ENCODE assay signal across 1 cellular context in the genomic region with DNA sequence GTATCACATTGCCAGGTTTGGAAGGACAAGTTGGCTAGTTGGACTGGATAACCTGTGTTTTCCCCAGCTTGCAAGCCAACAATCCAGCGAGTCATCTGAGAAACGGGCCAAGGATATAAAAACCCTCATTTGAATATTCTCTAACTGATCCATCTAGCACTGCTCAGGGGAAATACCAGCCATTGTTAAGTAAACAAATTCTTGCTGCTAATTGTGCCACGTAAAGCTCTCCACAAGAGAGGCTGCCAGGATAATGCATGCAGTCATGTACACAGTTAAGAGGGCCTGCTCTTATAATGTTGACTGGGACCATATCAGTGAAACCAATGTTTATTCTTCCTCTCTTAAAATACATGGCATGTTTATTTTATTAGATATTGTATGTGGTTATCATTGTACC.
TF ChIP-seq lines count a peak whose summit lies in the region.

No MANE protein-coding gene starts in this region.

TF ChIP-seq in H1, 55 proteins besides CTCF, POLR2A, EP300 and RAD21:
- TF ChIP-seq TEAD4 (IDR thresholded peaks at IDR 0.05; ENCODE audit: low read depth, low read length) (0 out of 2 replicates have a peak, but pooled peaks have one; percentile 24), NRF1 (IDR thresholded peaks at IDR 0.05; ENCODE audit: low read depth, low read length) (no peak)
